Comparison of ENCODE assay signal across 8 cellular contexts in the genomic region with DNA sequence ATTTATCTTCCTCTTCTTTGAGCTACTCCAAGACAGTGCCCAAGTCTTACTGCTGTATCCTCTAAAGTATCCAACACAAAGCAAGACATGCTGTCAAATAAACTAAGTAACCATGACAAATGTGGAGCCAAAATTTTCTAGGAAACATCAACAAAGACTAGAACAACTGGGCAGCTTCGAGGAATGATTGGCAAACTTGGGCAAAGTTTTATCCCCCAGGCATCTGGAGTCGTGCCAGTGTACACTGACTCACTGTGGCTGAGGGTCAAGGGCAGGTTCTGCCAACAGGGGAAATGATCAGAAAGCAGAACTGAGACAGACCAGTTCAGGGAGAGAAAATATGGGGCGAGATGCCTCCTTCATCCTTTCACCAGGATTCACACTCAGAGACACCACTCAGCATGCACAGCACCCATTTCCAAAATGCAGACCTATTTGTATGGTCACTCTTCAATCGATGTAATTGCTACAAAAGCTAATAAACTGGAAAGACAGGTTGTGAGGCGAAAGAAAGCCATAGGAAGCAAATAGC.
DNase-seq lines count a peak whose midpoint lies in the region; ATAC-seq and TF ChIP-seq lines count a peak whose summit lies in the region.

No MANE protein-coding gene starts in this region.

- DNase-seq in Peyer's patch: peak; percentile 39 to 84 (median 80)
- peak; percentile 80 for DNase-seq in fibroblast of peridontal ligament (ENCODE audit: extremely low read depth)
- DNase-seq in putamen (ENCODE audit: low spot score): peak; percentile 11
- no peak for DNase-seq in NK-92 treated with Interleukin-12 subunit alpha and Interleukin-12 subunit beta, amount 100 ng/mL, for 24 hours (lab: John Stamatoyannopoulos, UW)
- no peak for DNase-seq in neural progenitor cell (ENCODE audit: low spot score)
- DNase-seq in NCI-H82 treated with DMSO at 0.1 percent for 48 hours (lab: John Stamatoyannopoulos, UW; ENCODE audit: unreplicated experiment): no peak

- no peaks in the 10 kb centered on the region for H4K20me1 ChIP-seq in neural progenitor cell (ENCODE audit: low read depth)

- no peak for TF ChIP-seq CTCF in Peyer's patch (IDR thresholded peaks at IDR 0.05)
- no peak for TF ChIP-seq CTCF in neural progenitor cell (IDR thresholded peaks at IDR 0.05)

- H3K9me3 ChIP-seq in Peyer's patch (no peaks in the 10 kb centered on the region), neural progenitor cell (ENCODE audit: low read depth) (no peaks in the 10 kb centered on the region)

- no peak overlapping the region for H3K9ac ChIP-seq in neural progenitor cell

- H3K27ac Mint-ChIP-seq in neural progenitor cell: no peak overlapping the region

- H3K4me3 Mint-ChIP-seq in neural progenitor cell: no peak overlapping the region

- H3K36me3 ChIP-seq in Peyer's patch (no peaks in the 10 kb centered on the region), neural progenitor cell (no peaks in the 10 kb centered on the region)

- no peak overlapping the region for H3K4me2 ChIP-seq in neural progenitor cell

- peaks cover 2% of the 10 kb centered on the region for H3K27me3 Mint-ChIP-seq in neural progenitor cell (ENCODE audit: insufficient read depth, low read depth)

- H3K27me3 ChIP-seq in Peyer's patch: no peaks in the 10 kb centered on the region
- H3K27me3 ChIP-seq in neural progenitor cell: no peaks in the 10 kb centered on the region

- peaks cover 13% of the 10 kb centered on the region for H3K79me2 ChIP-seq in neural progenitor cell (ENCODE audit: low read depth)

- H2AFZ ChIP-seq in neural progenitor cell (replicated peaks): no peak overlapping the region

- H3K27ac ChIP-seq in Peyer's patch (peak overlapping the region in 2 of 4 donors; percentile 84 to 90), neural progenitor cell (no peak overlapping the region)

- ATAC-seq in GM18870 (IDR thresholded peaks at IDR 0.05; ENCODE audit: unreplicated experiment) (peak; percentile 40), HG03139 (IDR thresholded peaks at IDR 0.05; ENCODE audit: unreplicated experiment) (peak; percentile 50)

- H3K36me3 Mint-ChIP-seq in neural progenitor cell: no peaks in the 10 kb centered on the region

- H3K4me1 Mint-ChIP-seq in neural progenitor cell: peaks cover 3% of the 10 kb centered on the region

- no peak overlapping the region for H3K4me3 ChIP-seq in Peyer's patch
- no peak overlapping the region for H3K4me3 ChIP-seq in neural progenitor cell

- H3K4me1 ChIP-seq in Peyer's patch: peaks cover 0 to 20% (median 0%) of the 10 kb centered on the region in 4 donors
- H3K4me1 ChIP-seq in neural progenitor cell: no peaks in the 10 kb centered on the region

- H3K9me3 Mint-ChIP-seq in neural progenitor cell: peaks cover 10% of the 10 kb centered on the region

- TF ChIP-seq POLR2A in Peyer's patch (IDR thresholded peaks at IDR 0.05): no peak

- H3F3A ChIP-seq in neural progenitor cell (ENCODE audit: low read depth): no peaks in the 10 kb centered on the region

Comparison
In these comparisons a context has a peak if more than half of its experiments do, and no peak if none do; other contexts are left out.
1. DNase-seq: peak in Peyer's patch (3 of 3), fibroblast of peridontal ligament (single experiment) and putamen (single experiment); none in NK-92 treated with Interleukin-12 subunit alpha and Interleukin-12 subunit beta, amount 100 ng/mL, for 24 hours (single experiment), neural progenitor cell (single experiment) and NCI-H82 treated with DMSO at 0.1 percent for 48 hours (single experiment).